8 cellular contexts compared by ENCODE assay signal in genomic region chr10:97713828-97714400, GRCh38. TPM values are rescaled to one million over a fixed set of nuclear protein-coding genes. Genes with fewer than 3 reads are reported as not detected.
A peak's percentile ranks its signal among the peaks of the same experiment; 100 is the strongest.
DNase-seq lines count a peak whose midpoint lies in the region; ATAC-seq lines count a peak whose summit lies in the region.

No MANE protein-coding gene starts in this region.

- peak overlapping the region; percentile 76 for H3K27ac ChIP-seq in angular gyrus (ENCODE audit: low read depth, low read length)

- ATAC-seq in GM19463 (IDR thresholded peaks at IDR 0.05; ENCODE audit: unreplicated experiment) (peak; percentile 80), left cardiac atrium (peak; percentile 53 to 71), HG03565 (IDR thresholded peaks at IDR 0.05; ENCODE audit: unreplicated experiment) (no peak)

- intact Hi-C loops in left cardiac atrium (cut with DNase I) (no loop called here), posterior vena cava (cut with DNase I) (no loop called here)

- DNase-seq in DMS114 treated with DMSO at 0.1 percent for 48 hours (lab: John Stamatoyannopoulos, UW; ENCODE audit: unreplicated experiment) (peak; percentile 33), HUDEP-2 (lab: John Stamatoyannopoulos, UW; ENCODE audit: unreplicated experiment in 76 of 76) (peak in 63 of 76 experiments; percentile 8 to 66 (median 45)), SK-N-DZ (ENCODE audit: low spot score) (peak; percentile 74), left cardiac atrium (peak; percentile 76), posterior vena cava (ENCODE audit: low spot score) (peak; percentile 94)

RNA-seq across cellular contexts. Expression of gene MARVELD1, which starts 0.4 kb away (rescaled TPM):
- 55.7 and 55.8 TPM in 2 replicates for polyA plus RNA-seq in SK-N-DZ (2014; cell fraction: cytosol; rRNA removed)
- polyA plus RNA-seq in SK-N-DZ (2014; cell fraction: nucleus; rRNA removed), result 24.1 and 40.1 TPM in 2 replicates
- total RNA-seq in left cardiac atrium (10 to 100 TPM; 16.3 to 17.4 TPM), posterior vena cava (10 to 100 TPM; 87.5 to 96.8 TPM)

RNA-seq across cellular contexts. Expression of gene ZFYVE27, which starts 23.0 kb away (rescaled TPM):
- polyA plus RNA-seq in SK-N-DZ (2014; cell fraction: cytosol; rRNA removed), result 61.0 and 63.6 TPM in 2 replicates
- polyA plus RNA-seq in SK-N-DZ (2014; cell fraction: nucleus; rRNA removed), result 102 and 106 TPM in 2 replicates
- total RNA-seq in left cardiac atrium (10 to 100 TPM; 15.7 to 19.5 TPM), posterior vena cava (10 to 100 TPM; 15.8 to 16.0 TPM)

RNA-seq across cellular contexts. Expression of gene AVPI1, which starts 26.9 kb away (rescaled TPM):
- polyA plus RNA-seq in SK-N-DZ (2014; cell fraction: cytosol; rRNA removed), result 8.0 and 9.5 TPM in 2 replicates
- 6.8 and 8.0 TPM in 2 replicates for polyA plus RNA-seq in SK-N-DZ (2014; cell fraction: nucleus; rRNA removed)
- 10 to 100 TPM; 13.2 to 16.3 TPM for total RNA-seq in left cardiac atrium
- total RNA-seq in posterior vena cava, result 10 to 100 TPM; 15.0 to 17.6 TPM

RNA-seq across cellular contexts. Expression of gene SFRP5, which starts 57.9 kb away (rescaled TPM):
- 0.55 and 1.4 TPM in 2 replicates for polyA plus RNA-seq in SK-N-DZ (2014; cell fraction: cytosol; rRNA removed)
- 0.33 and 0.44 TPM in 2 replicates for polyA plus RNA-seq in SK-N-DZ (2014; cell fraction: nucleus; rRNA removed)
- total RNA-seq in left cardiac atrium (10 to 100 TPM; 38.9 to 83.6 TPM), posterior vena cava (under 1 TPM; 0.38 to 0.56 TPM)

Comparison
In these comparisons a context has a peak if more than half of its experiments do, and no peak if none do; other contexts are left out.
1. DNase-seq: peak in every context shown above with its lines; median percentile 94 in posterior vena cava; 76 in left cardiac atrium; 74 in SK-N-DZ; 45 in HUDEP-2; 33 in DMS114 treated with DMSO at 0.1 percent for 48 hours.
2. RNA of gene MARVELD1, which starts 0.4 kb away (total RNA-seq): 87.5 to 96.8 TPM in posterior vena cava; 16.3 to 17.4 TPM in left cardiac atrium; every median in the first group is over 4 times any median in the second.